In the genomic region with DNA sequence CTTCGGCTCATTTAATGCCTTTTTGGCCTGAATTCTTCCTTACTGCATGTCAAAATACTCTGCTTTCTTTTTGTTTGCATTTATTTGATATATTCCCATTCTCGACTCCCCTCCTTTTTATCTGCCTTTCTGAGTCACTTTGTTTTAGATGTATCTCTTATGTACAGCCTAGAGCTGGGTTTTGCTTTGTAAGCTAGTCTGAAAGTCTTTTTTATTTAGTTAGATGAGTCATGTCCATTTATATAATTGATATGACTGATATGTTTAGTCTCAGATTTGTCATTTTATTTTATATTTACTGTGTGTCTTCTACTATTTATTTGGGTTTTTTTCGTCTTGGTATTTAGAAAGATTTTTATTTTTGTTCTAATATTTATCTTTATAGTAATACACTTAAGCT, we compare ENCODE assay signal across 22 cellular contexts. TPM values are rescaled to one million over a fixed set of nuclear protein-coding genes. Genes with fewer than 3 reads are reported as not detected.
A peak's percentile ranks its signal among the peaks of the same experiment; 100 is the strongest.
DNase-seq lines count a peak whose midpoint lies in the region; ATAC-seq, FAIRE-seq and TF ChIP-seq lines count a peak whose summit lies in the region.
"Had no signal": no experiment of that assay in that cellular context is flagged by ENCODE, and none has a peak within 500 bp of the region (broad histone marks: within the 10 kb centered on the region; RNA-seq: fewer than 3 reads in every experiment).

No MANE protein-coding gene starts in this region.

- H3K9me2 ChIP-seq in PC-9 (ENCODE audit: insufficient read depth): no peaks in the 10 kb centered on the region

- intact Hi-C loops in MCF 10A (cut with micrococcal nuclease) (no loop called here), PC-9 (cut with micrococcal nuclease; ENCODE audit: unreplicated experiment) (no loop called here), Right ventricle myocardium superior (cut with DNase I) (no loop called here)

- POLR2A ChIA-PET in MCF 10A (lab: Yijun Ruan, JAX) (interaction anchor here (1.6 kb wide), 1 partner anchor 34 kb away, joined by 10 read pairs; the partner anchor contains the start of genes GNG5 and SPATA1), PC-9 (lab: Charles Lee; ENCODE audit: unreplicated experiment) (interaction anchor here (0.6 kb wide), 1 partner anchor 34 kb away, joined by 3 read pairs; the partner anchor contains the start of genes GNG5 and SPATA1)

- ATAC-seq in HG03039 (IDR thresholded peaks at IDR 0.05; ENCODE audit: unreplicated experiment): no peak
- no peak for ATAC-seq in Right ventricle myocardium superior (ENCODE audit: poor library complexity)
- ATAC-seq: effector memory CD8-positive, alpha-beta T cell; Panc1; right lobe of liver; stimulated activated memory B cell treated with anti-CD40 and anti-IgM and Interleukin-4, amounts not matched to agents 10 μg/mL and 1 μg/mL and 100 μg/mL, for 72 hours had no signal

- H3K36me3 ChIP-seq in astrocyte (ENCODE audit: insufficient read depth, low read length) (no peaks in the 10 kb centered on the region), PC-9 (ENCODE audit: low read depth) (no peaks in the 10 kb centered on the region)

- H3K4me3 ChIP-seq in astrocyte (ENCODE audit: insufficient read depth, low read depth, low read length) (no peak overlapping the region), PC-9 (no peak overlapping the region)
- H3K4me3 ChIP-seq: right lobe of liver, tibial artery had no signal

- H3F3A ChIP-seq in PC-9 (ENCODE audit: insufficient read depth, low read depth): peaks cover 7% of the 10 kb centered on the region; the same call in 1 of the 2 replicates

- H3K27me3 Mint-ChIP-seq in astrocyte (ENCODE audit: low read depth, unreplicated experiment) (no peaks in the 10 kb centered on the region), MCF 10A (ENCODE audit: insufficient read depth, unreplicated experiment) (no peaks in the 10 kb centered on the region)
- H3K27me3 Mint-ChIP-seq: activated CD4-positive, alpha-beta T cell treated with anti-CD3 and anti-CD28 coated beads, Interleukin-2, amount 10 ng/mL, durations not matched to agents 24 days and 14 days; CD8-positive, alpha-beta memory T cell; effector memory CD8-positive, alpha-beta T cell; stimulated activated memory B cell treated with anti-CD40 and anti-IgM and Interleukin-4, amounts not matched to agents 10 μg/mL and 1 μg/mL and 100 μg/mL, for 72 hours had no signal

- no peak for TF ChIP-seq CTCF in astrocyte (IDR thresholded peaks at IDR 0.05; ENCODE audit: insufficient read depth, low read depth, low read length)
- TF ChIP-seq CTCF in MCF 10A (IDR thresholded peaks at IDR 0.05; ENCODE audit: unreplicated experiment): no peak
- no peak for TF ChIP-seq CTCF in PC-9 (conservative IDR thresholded peaks at IDR 0.05)

- H3K4me2 ChIP-seq in astrocyte (ENCODE audit: low read length) (no peak overlapping the region), PC-9 (no peak overlapping the region)

- H3K79me2 ChIP-seq in astrocyte (ENCODE audit: insufficient read depth, low read length) (no peaks in the 10 kb centered on the region), PC-9 (ENCODE audit: low read depth) (no peaks in the 10 kb centered on the region)

- H3K4me3 Mint-ChIP-seq in astrocyte (ENCODE audit: unreplicated experiment) (no peak overlapping the region), MCF 10A (ENCODE audit: unreplicated experiment) (no peak overlapping the region)
- H3K4me3 Mint-ChIP-seq: activated CD4-positive, alpha-beta T cell treated with anti-CD3 and anti-CD28 coated beads, Interleukin-2, amount 10 ng/mL, durations not matched to agents 24 days and 14 days; CD8-positive, alpha-beta memory T cell; effector memory CD8-positive, alpha-beta T cell; stimulated activated memory B cell treated with anti-CD40 and anti-IgM and Interleukin-4, amounts not matched to agents 10 μg/mL and 1 μg/mL and 100 μg/mL, for 72 hours had no signal

- no peaks in the 10 kb centered on the region for H3K27me3 ChIP-seq in astrocyte (ENCODE audit: insufficient read depth, low read length)
- H3K27me3 ChIP-seq in PC-9 (ENCODE audit: insufficient read depth, low read depth): no peaks in the 10 kb centered on the region
- H3K27me3 ChIP-seq: right lobe of liver, tibial artery had no signal

- no peak overlapping the region for H3K27ac Mint-ChIP-seq in astrocyte (ENCODE audit: unreplicated experiment)
- H3K27ac Mint-ChIP-seq in MCF 10A (ENCODE audit: low read depth, unreplicated experiment): no peak overlapping the region
- H3K27ac Mint-ChIP-seq: activated CD4-positive, alpha-beta T cell treated with anti-CD3 and anti-CD28 coated beads, Interleukin-2, amount 10 ng/mL, durations not matched to agents 24 days and 14 days; effector memory CD8-positive, alpha-beta T cell; stimulated activated memory B cell treated with anti-CD40 and anti-IgM and Interleukin-4, amounts not matched to agents 10 μg/mL and 1 μg/mL and 100 μg/mL, for 72 hours had no signal

- no peak overlapping the region for H2AFZ ChIP-seq in astrocyte (ENCODE audit: low read depth, low read length)
- H2AFZ ChIP-seq in PC-9: no peak overlapping the region

- FAIRE-seq in astrocyte (lab: Jason Lieb, UNC): no peak
- FAIRE-seq: HTR-8/SVneo, TTC549 had no signal

- H3K4me1 ChIP-seq in astrocyte (ENCODE audit: insufficient read depth, low read length) (no peaks in the 10 kb centered on the region), PC-9 (replicated peaks; ENCODE audit: insufficient read depth) (no peaks in the 10 kb centered on the region)
- H3K4me1 ChIP-seq: right lobe of liver, tibial artery had no signal

- H3K36me3 Mint-ChIP-seq in astrocyte (ENCODE audit: low read depth, unreplicated experiment): peaks cover 5% of the 10 kb centered on the region
- H3K36me3 Mint-ChIP-seq in MCF 10A (ENCODE audit: insufficient read depth, unreplicated experiment): peaks cover 18% of the 10 kb centered on the region

- no TSS peak for BruUV-seq in MCF 10A (replicated peaks; lab: Mats Ljungman, UMichigan)
- no TSS peak for BruUV-seq in PC-9 (replicated peaks; lab: Mats Ljungman, UMichigan)

- CTCF ChIA-PET in MCF 10A (lab: Yijun Ruan, JAX): interaction anchor here (0.7 to 1.2 kb wide), 2 partner anchors 34 to 389 kb away, joined by 3 read pairs; partner anchors contain the start of gene SPATA1
- CTCF ChIA-PET in PC-9 (lab: Charles Lee): no interaction called here

- no peaks in the 10 kb centered on the region for H4K20me1 ChIP-seq in astrocyte (ENCODE audit: insufficient read depth, low read length)
- no peaks in the 10 kb centered on the region for H4K20me1 ChIP-seq in PC-9 (ENCODE audit: insufficient read depth)

- no peaks in the 10 kb centered on the region for H3K9me3 Mint-ChIP-seq in astrocyte (ENCODE audit: unreplicated experiment)
- no peaks in the 10 kb centered on the region for H3K9me3 Mint-ChIP-seq in MCF 10A (ENCODE audit: unreplicated experiment)
- H3K9me3 Mint-ChIP-seq: activated CD4-positive, alpha-beta T cell treated with anti-CD3 and anti-CD28 coated beads, Interleukin-2, amount 10 ng/mL, durations not matched to agents 24 days and 14 days; CD8-positive, alpha-beta memory T cell; effector memory CD8-positive, alpha-beta T cell; stimulated activated memory B cell treated with anti-CD40 and anti-IgM and Interleukin-4, amounts not matched to agents 10 μg/mL and 1 μg/mL and 100 μg/mL, for 72 hours had no signal

- H3K9me3 ChIP-seq in astrocyte (ENCODE audit: insufficient read depth, low read depth, low read length): no peaks in the 10 kb centered on the region
- H3K9me3 ChIP-seq in PC-9 (ENCODE audit: insufficient read depth, low read depth): no peaks in the 10 kb centered on the region
- H3K9me3 ChIP-seq: right lobe of liver, tibial artery had no signal

- DNase-seq in DMS53 treated with DMSO at 0.1 percent for 48 hours (lab: John Stamatoyannopoulos, UW; ENCODE audit: unreplicated experiment) (peak; percentile 37), LoVo (ENCODE audit: low spot score) (peak; percentile 7), astrocyte (ENCODE audit: low read depth) (peak; percentile 17), hepatic stellate cell (ENCODE audit: low spot score) (peak; percentile 15), MCF 10A (ENCODE audit: unreplicated experiment) (no peak), PC-9 (no peak), Right ventricle myocardium superior (no peak)
- DNase-seq: activated CD4-positive, alpha-beta T cell treated with anti-CD3 and anti-CD28 coated beads, Interleukin-2, amount 10 ng/mL, durations not matched to agents 24 days and 14 days; activated gamma-delta T cell; CD8-positive, alpha-beta memory T cell; DND-41; effector memory CD8-positive, alpha-beta T cell; Kasumi-1; NCI-H1417 treated with DMSO at 0.1 percent for 48 hours; NCI-H748 treated with DMSO at 0.1 percent for 48 hours; right lobe of liver; tibial artery had no signal

- no peak overlapping the region for H3K9ac ChIP-seq in astrocyte (ENCODE audit: low read length)

- H3K27ac ChIP-seq in astrocyte (ENCODE audit: low read depth, low read length) (no peak overlapping the region), PC-9 (no peak overlapping the region)
- H3K27ac ChIP-seq: right lobe of liver, tibial artery had no signal

- H3K4me1 Mint-ChIP-seq in astrocyte (ENCODE audit: low read depth, unreplicated experiment) (peaks cover 4% of the 10 kb centered on the region), MCF 10A (ENCODE audit: insufficient read depth, unreplicated experiment) (peaks cover 13% of the 10 kb centered on the region)
- H3K4me1 Mint-ChIP-seq: CD8-positive, alpha-beta memory T cell had no signal

RNA-seq across cellular contexts. Expression of gene GNG5, which starts 33.6 kb away (rescaled TPM):
- total RNA-seq in astrocyte (178 and 185 TPM in 2 replicates), MCF 10A (2022) (121 and 122 TPM in 2 replicates), PC-9 (2021) (69.9 and 98.8 TPM in 2 replicates), Right ventricle myocardium superior (174 TPM)

RNA-seq across cellular contexts. Expression of gene SPATA1, which starts 33.8 kb away (rescaled TPM):
- total RNA-seq in astrocyte (0.41 and 1.4 TPM in 2 replicates), MCF 10A (2022) (1.0 and 1.2 TPM in 2 replicates), PC-9 (2021) (1.9 and 2.8 TPM in 2 replicates), Right ventricle myocardium superior (0.81 TPM)

RNA-seq across cellular contexts. Expression of gene CTBS, which starts 34.3 kb away (rescaled TPM):
- 16.9 and 18.6 TPM in 2 replicates for total RNA-seq in astrocyte
- 14.0 and 20.9 TPM in 2 replicates for total RNA-seq in MCF 10A (2022)
- 17.5 and 20.2 TPM in 2 replicates for total RNA-seq in PC-9 (2021)
- total RNA-seq in Right ventricle myocardium superior: 5.0 TPM

Comparison
In these comparisons a context has a peak if more than half of its experiments do, and no peak if none do; other contexts are left out.
1. DNase-seq: peak in DMS53 treated with DMSO at 0.1 percent for 48 hours (single experiment), LoVo (single experiment), astrocyte (single experiment) and hepatic stellate cell (single experiment); none in MCF 10A (single experiment), PC-9 (0 of 2) and Right ventricle myocardium superior (single experiment).